1 cellular context compared by ENCODE assay signal in the genomic region with DNA sequence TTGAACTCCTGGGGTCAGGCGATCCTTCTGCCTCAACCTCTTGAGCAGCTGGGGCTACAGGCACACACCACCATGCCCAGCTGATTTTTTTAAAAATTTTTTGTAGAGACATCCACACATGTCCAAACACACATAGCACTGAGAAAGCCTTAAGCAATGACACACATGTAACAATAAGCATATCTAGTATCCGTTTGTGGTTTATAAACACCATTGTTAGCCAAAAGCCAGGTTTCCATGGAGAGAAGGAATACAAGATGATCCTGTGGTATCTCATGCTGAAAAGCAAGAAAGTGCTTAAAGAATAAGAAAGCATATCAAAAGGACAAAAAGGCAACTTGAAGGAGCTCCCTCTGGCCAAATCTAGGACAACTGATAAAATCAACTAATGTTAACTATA.
TF ChIP-seq lines count a peak whose summit lies in the region.

No MANE protein-coding gene starts in this region.

TF ChIP-seq in GM23338, 12 proteins besides CTCF, POLR2A, EP300 and RAD21 (continued from another document):
- TF ChIP-seq, protein P1, sequence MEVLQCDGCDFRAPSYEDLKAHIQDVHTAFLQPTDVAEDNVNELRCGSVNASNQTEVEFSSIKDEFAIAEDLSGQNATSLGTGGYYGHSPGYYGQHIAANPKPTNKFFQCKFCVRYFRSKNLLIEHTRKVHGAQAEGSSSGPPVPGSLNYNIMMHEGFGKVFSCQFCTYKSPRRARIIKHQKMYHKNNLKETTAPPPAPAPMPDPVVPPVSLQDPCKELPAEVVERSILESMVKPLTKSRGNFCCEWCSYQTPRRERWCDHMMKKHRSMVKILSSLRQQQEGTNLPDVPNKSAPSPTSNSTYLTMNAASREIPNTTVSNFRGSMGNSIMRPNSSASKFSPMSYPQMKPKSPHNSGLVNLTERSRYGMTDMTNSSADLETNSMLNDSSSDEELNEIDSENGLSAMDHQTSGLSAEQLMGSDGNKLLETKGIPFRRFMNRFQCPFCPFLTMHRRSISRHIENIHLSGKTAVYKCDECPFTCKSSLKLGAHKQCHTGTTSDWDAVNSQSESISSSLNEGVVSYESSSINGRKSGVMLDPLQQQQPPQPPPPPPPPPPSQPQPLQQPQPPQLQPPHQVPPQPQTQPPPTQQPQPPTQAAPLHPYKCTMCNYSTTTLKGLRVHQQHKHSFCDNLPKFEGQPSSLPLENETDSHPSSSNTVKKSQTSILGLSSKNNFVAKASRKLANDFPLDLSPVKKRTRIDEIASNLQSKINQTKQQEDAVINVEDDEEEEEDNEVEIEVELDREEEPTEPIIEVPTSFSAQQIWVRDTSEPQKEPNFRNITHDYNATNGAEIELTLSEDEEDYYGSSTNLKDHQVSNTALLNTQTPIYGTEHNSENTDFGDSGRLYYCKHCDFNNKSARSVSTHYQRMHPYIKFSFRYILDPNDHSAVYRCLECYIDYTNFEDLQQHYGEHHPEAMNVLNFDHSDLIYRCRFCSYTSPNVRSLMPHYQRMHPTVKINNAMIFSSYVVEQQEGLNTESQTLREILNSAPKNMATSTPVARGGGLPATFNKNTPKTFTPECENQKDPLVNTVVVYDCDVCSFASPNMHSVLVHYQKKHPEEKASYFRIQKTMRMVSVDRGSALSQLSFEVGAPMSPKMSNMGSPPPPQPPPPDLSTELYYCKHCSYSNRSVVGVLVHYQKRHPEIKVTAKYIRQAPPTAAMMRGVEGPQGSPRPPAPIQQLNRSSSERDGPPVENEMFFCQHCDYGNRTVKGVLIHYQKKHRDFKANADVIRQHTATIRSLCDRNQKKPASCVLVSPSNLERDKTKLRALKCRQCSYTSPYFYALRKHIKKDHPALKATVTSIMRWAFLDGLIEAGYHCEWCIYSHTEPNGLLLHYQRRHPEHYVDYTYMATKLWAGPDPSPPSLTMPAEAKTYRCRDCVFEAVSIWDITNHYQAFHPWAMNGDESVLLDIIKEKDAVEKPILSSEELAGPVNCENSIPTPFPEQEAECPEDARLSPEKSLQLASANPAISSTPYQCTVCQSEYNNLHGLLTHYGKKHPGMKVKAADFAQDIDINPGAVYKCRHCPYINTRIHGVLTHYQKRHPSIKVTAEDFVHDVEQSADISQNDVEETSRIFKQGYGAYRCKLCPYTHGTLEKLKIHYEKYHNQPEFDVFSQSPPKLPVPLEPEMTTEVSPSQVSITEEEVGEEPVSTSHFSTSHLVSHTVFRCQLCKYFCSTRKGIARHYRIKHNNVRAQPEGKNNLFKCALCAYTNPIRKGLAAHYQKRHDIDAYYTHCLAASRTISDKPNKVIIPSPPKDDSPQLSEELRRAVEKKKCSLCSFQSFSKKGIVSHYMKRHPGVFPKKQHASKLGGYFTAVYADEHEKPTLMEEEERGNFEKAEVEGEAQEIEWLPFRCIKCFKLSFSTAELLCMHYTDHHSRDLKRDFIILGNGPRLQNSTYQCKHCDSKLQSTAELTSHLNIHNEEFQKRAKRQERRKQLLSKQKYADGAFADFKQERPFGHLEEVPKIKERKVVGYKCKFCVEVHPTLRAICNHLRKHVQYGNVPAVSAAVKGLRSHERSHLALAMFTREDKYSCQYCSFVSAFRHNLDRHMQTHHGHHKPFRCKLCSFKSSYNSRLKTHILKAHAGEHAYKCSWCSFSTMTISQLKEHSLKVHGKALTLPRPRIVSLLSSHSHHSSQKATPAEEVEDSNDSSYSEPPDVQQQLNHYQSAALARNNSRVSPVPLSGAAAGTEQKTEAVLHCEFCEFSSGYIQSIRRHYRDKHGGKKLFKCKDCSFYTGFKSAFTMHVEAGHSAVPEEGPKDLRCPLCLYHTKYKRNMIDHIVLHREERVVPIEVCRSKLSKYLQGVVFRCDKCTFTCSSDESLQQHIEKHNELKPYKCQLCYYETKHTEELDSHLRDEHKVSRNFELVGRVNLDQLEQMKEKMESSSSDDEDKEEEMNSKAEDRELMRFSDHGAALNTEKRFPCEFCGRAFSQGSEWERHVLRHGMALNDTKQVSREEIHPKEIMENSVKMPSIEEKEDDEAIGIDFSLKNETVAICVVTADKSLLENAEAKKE (CRISPR knock-in tag; IDR thresholded peaks at IDR 0.05), result no peak
- no peak for TF ChIP-seq STAT1 (IDR thresholded peaks at IDR 0.05; ENCODE audit: unreplicated experiment)
- TF ChIP-seq, protein P2, sequence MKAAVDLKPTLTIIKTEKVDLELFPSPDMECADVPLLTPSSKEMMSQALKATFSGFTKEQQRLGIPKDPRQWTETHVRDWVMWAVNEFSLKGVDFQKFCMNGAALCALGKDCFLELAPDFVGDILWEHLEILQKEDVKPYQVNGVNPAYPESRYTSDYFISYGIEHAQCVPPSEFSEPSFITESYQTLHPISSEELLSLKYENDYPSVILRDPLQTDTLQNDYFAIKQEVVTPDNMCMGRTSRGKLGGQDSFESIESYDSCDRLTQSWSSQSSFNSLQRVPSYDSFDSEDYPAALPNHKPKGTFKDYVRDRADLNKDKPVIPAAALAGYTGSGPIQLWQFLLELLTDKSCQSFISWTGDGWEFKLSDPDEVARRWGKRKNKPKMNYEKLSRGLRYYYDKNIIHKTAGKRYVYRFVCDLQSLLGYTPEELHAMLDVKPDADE (IDR thresholded peaks at IDR 0.05), result no peak
- TF ChIP-seq ZNF114 (CRISPR knock-in tag; IDR thresholded peaks at IDR 0.05), result no peak
